In genomic region chr3:119293761-119294401, GRCh38 we compare ENCODE assay signal across 8 cellular contexts. TPM values are rescaled to one million over a fixed set of nuclear protein-coding genes. Genes with fewer than 3 reads are reported as not detected.
DNase-seq lines count a peak whose midpoint lies in the region; FAIRE-seq and TF ChIP-seq lines count a peak whose summit lies in the region.

Gene ARHGAP31, plus strand, starts transcription at chr3:119294383. Its CDS starts 522 bp downstream, at chr3:119294905.

- H2AK5ac ChIP-seq in H9 (ENCODE audit: insufficient read length, low read length) = no peak within 1 kb of the TSS

- no peak within 1 kb of the TSS for H3K4ac ChIP-seq in H9 (ENCODE audit: low read depth, low read length)

- H3K4me3 Mint-ChIP-seq in H9 = peak within 1 kb of the TSS; percentile 76 to 87

- no peaks in the 10 kb centered on the region for H3K79me2 ChIP-seq in H9 (ENCODE audit: insufficient read depth, low read length)

- no peak within 1 kb of the TSS for H2BK12ac ChIP-seq in H9 (ENCODE audit: insufficient read length, low read depth, low read length)

- H3K4me2 ChIP-seq in H9 (ENCODE audit: insufficient read depth, insufficient read length, low read length) = peak within 1 kb of the TSS; percentile 80

- no peak within 1 kb of the TSS for H4K8ac ChIP-seq in H9 (replicated peaks; ENCODE audit: insufficient read length, low read depth, low read length)

- H2BK20ac ChIP-seq in H9 (ENCODE audit: low read depth, low read length, poor library complexity, severe bottlenecking) = no peak within 1 kb of the TSS

- no peaks in the 10 kb centered on the region for H3K9me3 Mint-ChIP-seq in H9

- H3K9ac ChIP-seq in H9 (ENCODE audit: extremely low read depth, insufficient read length, low read length) = peak within 1 kb of the TSS; percentile 25

- H3K14ac ChIP-seq in H9 (ENCODE audit: insufficient read depth, low read length) = no peak within 1 kb of the TSS; the same call in 1 of the 2 replicates

- peak; percentile 78 for FAIRE-seq in GM12891 (lab: Jason Lieb, UNC)

- H3K56ac ChIP-seq in H9 (ENCODE audit: insufficient read length, low read depth, low read length) = no peak within 1 kb of the TSS

- peaks cover 60% of the 10 kb centered on the region for H3K27me3 Mint-ChIP-seq in H9 (ENCODE audit: low read depth)

- peaks cover 15% of the 10 kb centered on the region for H3K23me2 ChIP-seq in H9 (ENCODE audit: insufficient read length, low read depth, low read length, poor library complexity, severe bottlenecking)

- no peaks in the 10 kb centered on the region for H4K20me1 ChIP-seq in H9 (ENCODE audit: control insufficient read depth, insufficient read depth, insufficient read length)

- TF ChIP-seq POLR2A in GM12891 (IDR thresholded peaks at IDR 0.05; ENCODE audit: low read depth, low read length) (no peak), NB4 (IDR thresholded peaks at IDR 0.05; ENCODE audit: extremely low read depth, insufficient read length) (peak; percentile 9)

- H3K79me1 ChIP-seq in H9 (ENCODE audit: insufficient read depth, low read depth, low read length, poor library complexity, severe bottlenecking) = no peaks in the 10 kb centered on the region

- peaks cover 0 to 2% (median 0%) of the 10 kb centered on the region in 3 experiments; a peak in 1 of 7 replicates for H3K36me3 Mint-ChIP-seq in H9 (ENCODE audit: insufficient read depth in 1 of 3, low read depth in 3 of 3)

- H2BK15ac ChIP-seq in H9 (ENCODE audit: low read depth, low read length) = no peak within 1 kb of the TSS

- no peak within 1 kb of the TSS for H3T11ph ChIP-seq in H9 (ENCODE audit: low read length)

- no peak within 1 kb of the TSS for H3K27ac Mint-ChIP-seq in H9

- no peak within 1 kb of the TSS for H2BK5ac ChIP-seq in H9 (ENCODE audit: insufficient read length, low read length)

- H3K23ac ChIP-seq in H9 (ENCODE audit: insufficient read length, low read depth, low read length) = no peak within 1 kb of the TSS

- DNase-seq in GM12891 (ENCODE audit: insufficient read length, low spot score) (peak; percentile 41), H9 (peak; percentile 73), NB4 (ENCODE audit: low read depth) (peak; percentile 73), cerebellum (ENCODE audit: low spot score) (no peak), left kidney (ENCODE audit: low read depth, low spot score) (peak; percentile 76), NCI-H187 treated with DMSO at 0.1 percent for 48 hours (lab: John Stamatoyannopoulos, UW) (no peak)
- DNase-seq in activated CD4-positive, alpha-beta T cell treated with anti-CD3 and anti-CD28 coated beads for 24 hours (ENCODE audit: low read depth in 2 of 2) = peak; percentile 63 to 79
- peak; percentile 82 to 88 for DNase-seq in stimulated activated CD4-positive, alpha-beta T cell treated with anti-CD3 and anti-CD28 coated beads, Interleukin-2, amount 100 ng/mL, for 24 hours

- H2BK120ac ChIP-seq in H9 (ENCODE audit: low read depth, low read length, poor library complexity, severe bottlenecking) = no peak within 1 kb of the TSS

- H3K9me3 ChIP-seq in H9 (ENCODE audit: control insufficient read depth, low read depth, low read length) = no peaks in the 10 kb centered on the region

- H2AFZ ChIP-seq in H9 (ENCODE audit: low read length) = peak within 1 kb of the TSS; percentile 49

- no peak within 1 kb of the TSS for H4K5ac ChIP-seq in H9 (ENCODE audit: insufficient read length, low read depth, low read length)

- no peak within 1 kb of the TSS for H3K27ac ChIP-seq in H9 (ENCODE audit: insufficient read length, low read depth, low read length)

- H3K27me3 ChIP-seq in H9 (ENCODE audit: insufficient read depth, low read length) = no peaks in the 10 kb centered on the region

- no peak within 1 kb of the TSS for H4K91ac ChIP-seq in H9 (ENCODE audit: insufficient read length, low read depth, low read length)

- no CpG with 5 or more reads among the region's 33 CpGs for WGBS in H9 (ENCODE audit: extremely low coverage, insufficient read length, low lambda C conversion rate)

- TF ChIP-seq CTCF in H9 (conservative IDR thresholded peaks at IDR 0.05) = no peak
- TF ChIP-seq CTCF in NB4 (IDR thresholded peaks at IDR 0.05; ENCODE audit: low read depth, low read length) = no peak

- peak within 1 kb of the TSS; percentile 59 for H3K4me3 ChIP-seq in NB4 (ENCODE audit: low read depth, low read length)

- peaks cover 3% of the 10 kb centered on the region; the same call in 1 of the 2 replicates for H3K4me1 ChIP-seq in H9 (ENCODE audit: insufficient read depth, low read length)

- peaks cover 25 to 31% of the 10 kb centered on the region in 2 experiments for H3K4me1 Mint-ChIP-seq in H9

- no peak within 1 kb of the TSS for H3K18ac ChIP-seq in H9 (ENCODE audit: insufficient read length, low read depth, low read length)

TF ChIP-seq in GM12891, 5 proteins besides CTCF, POLR2A, EP300 and RAD21:
- peak; percentile 8; the same call in 1 of the 2 replicates for TF ChIP-seq POU2F2 (IDR thresholded peaks at IDR 0.05; ENCODE audit: low read depth, low read length)
- TF ChIP-seq SPI1 (IDR thresholded peaks at IDR 0.05; ENCODE audit: low read depth, low read length) = no peak

RNA-seq across cellular contexts. Expression of gene ARHGAP31, which starts in this region (rescaled TPM):
- 7.7 TPM for polyA plus RNA-seq in GM12891 (2012; ENCODE audit: low read depth, missing spikeins)
- total RNA-seq in H9 (2021) = 2.2 and 2.4 TPM in 2 replicates
- 11.9 TPM for total RNA-seq in cerebellum

Comparison
In these comparisons a context has a peak if more than half of its experiments do, and no peak if none do; other contexts are left out.
1. DNase-seq: peak in GM12891 (single experiment), H9 (single experiment), NB4 (single experiment), activated CD4-positive, alpha-beta T cell treated with anti-CD3 and anti-CD28 coated beads for 24 hours (2 of 2), left kidney (single experiment) and stimulated activated CD4-positive, alpha-beta T cell treated with anti-CD3 and anti-CD28 coated beads, Interleukin-2, amount 100 ng/mL, for 24 hours (2 of 2); none in cerebellum (single experiment) and NCI-H187 treated with DMSO at 0.1 percent for 48 hours (single experiment).